ENCODE assay signal across 17 cellular contexts in genomic region chr14:30972882-30973582, GRCh38. TPM values are rescaled to one million over a fixed set of nuclear protein-coding genes. Genes with fewer than 3 reads are reported as not detected.
DNase-seq lines count a peak whose midpoint lies in the region; ATAC-seq and TF ChIP-seq lines count a peak whose summit lies in the region.
"Had no signal": no experiment of that assay in that cellular context is flagged by ENCODE, and none has a peak within 500 bp of the region (broad histone marks: within the 10 kb centered on the region; RNA-seq: fewer than 3 reads in every experiment).

No MANE protein-coding gene starts in this region.

- ATAC-seq in CD4-positive, alpha-beta T cell (ENCODE audit: poor library complexity), result no peak
- ATAC-seq in PC-3, result no peak
- no peak for ATAC-seq in stimulated activated effector memory CD8-positive, alpha-beta T cell treated with anti-CD3 and anti-CD28 coated beads, Interleukin-12 subunit alpha, Interleukin-12 subunit beta, amount 100 ng/mL, for 72 hours
- no peak for ATAC-seq in activated T-cell treated with anti-CD3 and anti-CD28 coated beads, Interleukin-2, amount 50 U/mL, for 4 hours
- ATAC-seq: CD8-positive, alpha-beta T cell had no signal

- H3K9me3 Mint-ChIP-seq in CD4-positive, alpha-beta T cell, result no peaks in the 10 kb centered on the region
- H3K9me3 Mint-ChIP-seq in endothelial cell (ENCODE audit: unreplicated experiment), result no peaks in the 10 kb centered on the region
- no peaks in the 10 kb centered on the region for H3K9me3 Mint-ChIP-seq in stimulated activated effector memory CD8-positive, alpha-beta T cell treated with anti-CD3 and anti-CD28 coated beads, Interleukin-12 subunit alpha, Interleukin-12 subunit beta, amount 100 ng/mL, for 72 hours
- H3K9me3 Mint-ChIP-seq in activated T-cell treated with anti-CD3 and anti-CD28 coated beads, Interleukin-2, amount 50 U/mL, for 4 hours, result no peaks in the 10 kb centered on the region
- H3K9me3 Mint-ChIP-seq: CD8-positive, alpha-beta T cell had no signal

- no peaks in the 10 kb centered on the region for H3K36me3 ChIP-seq in PC-3 (ENCODE audit: low read depth, low read length)

- BruUV-seq in PC-3 (replicated peaks; lab: Mats Ljungman, UMichigan), result no TSS peak

- no peaks in the 10 kb centered on the region; the same call in 1 of the 2 replicates for H3K9me2 ChIP-seq in PC-3 (replicated peaks; ENCODE audit: low read length)

- H3K27me3 ChIP-seq in CD4-positive, alpha-beta T cell (ENCODE audit: control insufficient read depth, insufficient read depth, low read length), result no peaks in the 10 kb centered on the region
- no peaks in the 10 kb centered on the region for H3K27me3 ChIP-seq in PC-3 (ENCODE audit: low read length)

- no peak overlapping the region for H3K4me3 ChIP-seq in PC-3 (ENCODE audit: low read length)
- H3K4me3 ChIP-seq in foreskin fibroblast (ENCODE audit: low read depth in 1 of 2, low read length in 2 of 2), result no peak overlapping the region
- H3K4me3 ChIP-seq: SK-N-MC had no signal

- H3K27me3 Mint-ChIP-seq in CD4-positive, alpha-beta T cell, result no peaks in the 10 kb centered on the region
- H3K27me3 Mint-ChIP-seq in endothelial cell (ENCODE audit: unreplicated experiment), result peaks cover 2% of the 10 kb centered on the region
- H3K27me3 Mint-ChIP-seq in activated T-cell treated with anti-CD3 and anti-CD28 coated beads, Interleukin-2, amount 50 U/mL, for 4 hours (ENCODE audit: low read depth), result no peaks in the 10 kb centered on the region
- H3K27me3 Mint-ChIP-seq: B cell had no signal

- peaks cover 65% of the 10 kb centered on the region for H3K4me1 Mint-ChIP-seq in CD4-positive, alpha-beta T cell (ENCODE audit: low read depth)
- H3K4me1 Mint-ChIP-seq in endothelial cell (ENCODE audit: unreplicated experiment), result peaks cover 25% of the 10 kb centered on the region
- H3K4me1 Mint-ChIP-seq in stimulated activated effector memory CD8-positive, alpha-beta T cell treated with anti-CD3 and anti-CD28 coated beads, Interleukin-12 subunit alpha, Interleukin-12 subunit beta, amount 100 ng/mL, for 72 hours, result peaks cover 52% of the 10 kb centered on the region
- H3K4me1 Mint-ChIP-seq in activated T-cell treated with anti-CD3 and anti-CD28 coated beads, Interleukin-2, amount 50 U/mL, for 4 hours (ENCODE audit: low read depth), result peaks cover 60% of the 10 kb centered on the region

- H3K9me3 ChIP-seq in CD4-positive, alpha-beta T cell (ENCODE audit: control insufficient read depth, low read length), result no peaks in the 10 kb centered on the region
- H3K9me3 ChIP-seq in PC-3 (ENCODE audit: low read length), result no peaks in the 10 kb centered on the region

- peaks cover 96% of the 10 kb centered on the region for H3K79me2 ChIP-seq in PC-3 (ENCODE audit: low read length)

- peak overlapping the region; percentile 25 for H3K27ac Mint-ChIP-seq in CD4-positive, alpha-beta T cell
- H3K27ac Mint-ChIP-seq in endothelial cell (ENCODE audit: unreplicated experiment), result peak overlapping the region; percentile 87
- H3K27ac Mint-ChIP-seq in stimulated activated effector memory CD8-positive, alpha-beta T cell treated with anti-CD3 and anti-CD28 coated beads, Interleukin-12 subunit alpha, Interleukin-12 subunit beta, amount 100 ng/mL, for 72 hours, result peak overlapping the region; percentile 29
- H3K27ac Mint-ChIP-seq: B cell; CD8-positive, alpha-beta T cell had no signal

- intact Hi-C loops in CD4-positive, alpha-beta T cell (cut with DNase I, micrococcal nuclease), result no loop called here
- intact Hi-C loops in PC-3 (cut with micrococcal nuclease), result no loop called here

- CTCF ChIA-PET in CD4-positive, alpha-beta T cell (lab: Charles Lee), result interaction anchor here (0.7 to 1.9 kb wide), 2 partner anchors 25 to 476 kb away, joined by 4 read pairs; no protein-coding TSS in a partner anchor
- CTCF ChIA-PET in PC-3 (lab: Charles Lee), result no interaction called here

- H3K36me3 Mint-ChIP-seq in CD4-positive, alpha-beta T cell (ENCODE audit: low read depth), result peaks cover 20% of the 10 kb centered on the region
- H3K36me3 Mint-ChIP-seq in endothelial cell (ENCODE audit: low read depth, unreplicated experiment), result no peaks in the 10 kb centered on the region
- peaks cover 6% of the 10 kb centered on the region for H3K36me3 Mint-ChIP-seq in stimulated activated effector memory CD8-positive, alpha-beta T cell treated with anti-CD3 and anti-CD28 coated beads, Interleukin-12 subunit alpha, Interleukin-12 subunit beta, amount 100 ng/mL, for 72 hours
- H3K36me3 Mint-ChIP-seq in activated T-cell treated with anti-CD3 and anti-CD28 coated beads, Interleukin-2, amount 50 U/mL, for 4 hours (ENCODE audit: insufficient read depth), result peaks cover 7% of the 10 kb centered on the region

- POLR2A ChIA-PET in CD4-positive, alpha-beta T cell (lab: Charles Lee), result no interaction called here
- POLR2A ChIA-PET in PC-3 (lab: Charles Lee; ENCODE audit: unreplicated experiment), result interaction anchor here (0.6 kb wide), 1 partner anchor 54 kb away, joined by 4 read pairs; no protein-coding TSS in a partner anchor

- H4K20me1 ChIP-seq in PC-3 (ENCODE audit: low read length), result no peaks in the 10 kb centered on the region

- H2AFZ ChIP-seq in PC-3 (ENCODE audit: low read length), result no peak overlapping the region

- no peak for TF ChIP-seq CTCF in CD4-positive, alpha-beta T cell (IDR thresholded peaks at IDR 0.05)
- TF ChIP-seq CTCF in PC-3 (conservative IDR thresholded peaks at IDR 0.05; ENCODE audit: low read depth, low read length) (no peak), endothelial cell (IDR thresholded peaks at IDR 0.05; ENCODE audit: unreplicated experiment) (no peak), foreskin fibroblast (IDR thresholded peaks at IDR 0.05; ENCODE audit: low read depth, low read length) (no peak)

- H3K4me3 Mint-ChIP-seq in CD4-positive, alpha-beta T cell, result peak overlapping the region; percentile 54
- no peak overlapping the region for H3K4me3 Mint-ChIP-seq in endothelial cell (ENCODE audit: unreplicated experiment)
- H3K4me3 Mint-ChIP-seq in stimulated activated effector memory CD8-positive, alpha-beta T cell treated with anti-CD3 and anti-CD28 coated beads, Interleukin-12 subunit alpha, Interleukin-12 subunit beta, amount 100 ng/mL, for 72 hours, result no peak overlapping the region
- H3K4me3 Mint-ChIP-seq in activated T-cell treated with anti-CD3 and anti-CD28 coated beads, Interleukin-2, amount 50 U/mL, for 4 hours, result no peak overlapping the region
- H3K4me3 Mint-ChIP-seq: B cell; CD8-positive, alpha-beta T cell had no signal

- H3F3A ChIP-seq in PC-3 (ENCODE audit: low read length, unreplicated experiment), result no peaks in the 10 kb centered on the region

- 0 out of 2 replicates have a peak overlapping the region, but pooled peaks have one; percentile 49 for H3K9ac ChIP-seq in PC-3 (ENCODE audit: low read length)

- 0 out of 2 replicates have a peak overlapping the region, but pooled peaks have one; percentile 16 for H3K4me2 ChIP-seq in PC-3 (ENCODE audit: low read length)

- H3K4me1 ChIP-seq in PC-3 (ENCODE audit: insufficient read depth, low read length), result peaks cover 50% of the 10 kb centered on the region

- H3K27ac ChIP-seq in CD4-positive, alpha-beta T cell (ENCODE audit: low read depth, low read length), result no peak overlapping the region
- H3K27ac ChIP-seq in PC-3 (ENCODE audit: low read length), result peak overlapping the region; percentile 90
- H3K27ac ChIP-seq: SK-N-MC had no signal

- no peak for DNase-seq in CD4-positive, alpha-beta T cell
- no peak for DNase-seq in PC-3
- DNase-seq in endothelial cell (ENCODE audit: low spot score), result no peak
- DNase-seq in stimulated activated effector memory CD8-positive, alpha-beta T cell treated with anti-CD3 and anti-CD28 coated beads, Interleukin-12 subunit alpha, Interleukin-12 subunit beta, amount 100 ng/mL, for 72 hours (ENCODE audit: low spot score in 2 of 2), result no peak
- no peak for DNase-seq in NCI-H1105 treated with DMSO at 0.1 percent for 48 hours (lab: John Stamatoyannopoulos, UW)
- no peak for DNase-seq in activated T-cell treated with anti-CD3 and anti-CD28 coated beads, Interleukin-2, amount 50 U/mL, for 4 hours
- DNase-seq in foreskin fibroblast, result no peak
- DNase-seq: CD8-positive, alpha-beta T cell; H7; KBM-7; MV-4-11; NCI-H1436; NCI-H2029; NCI-H2171 treated with DMSO at 0.1 percent for 48 hours; NCI-H774 had no signal

RNA-seq across cellular contexts. Expression of gene AP4S1, which starts 52.4 kb away (rescaled TPM):
- 10 to 100 TPM in 1 of 2 experiments, 1 to 10 TPM in 1; 9.8 to 12.1 TPM for total RNA-seq in CD4-positive, alpha-beta T cell
- total RNA-seq in PC-3 (2014; rRNA removed) (3.0 and 3.2 TPM in 2 replicates), endothelial cell (ENCODE audit: unreplicated experiment) (9.2 TPM)
- 10 to 100 TPM; 11.5 to 12.8 (median 12.2) TPM for total RNA-seq in activated T-cell treated with anti-CD3 and anti-CD28 coated beads, Interleukin-2, amount 50 U/mL, for 4 hours

RNA-seq across cellular contexts. Expression of gene STRN3, which starts 53.1 kb away (rescaled TPM):
- 10 to 100 TPM; 15.1 to 16.9 TPM for total RNA-seq in CD4-positive, alpha-beta T cell
- total RNA-seq in PC-3 (2014; rRNA removed) (36.9 and 41.4 TPM in 2 replicates), endothelial cell (ENCODE audit: unreplicated experiment) (42.7 TPM)
- total RNA-seq in activated T-cell treated with anti-CD3 and anti-CD28 coated beads, Interleukin-2, amount 50 U/mL, for 4 hours, result 10 to 100 TPM; 21.4 to 24.1 (median 23.3) TPM

Comparison
In these comparisons a context has a peak if more than half of its experiments do, and no peak if none do; other contexts are left out.
1. H3K27ac Mint-ChIP-seq: peak in every context shown above with its lines; median percentile 87 in endothelial cell; 29 in stimulated activated effector memory CD8-positive, alpha-beta T cell treated with anti-CD3 and anti-CD28 coated beads, Interleukin-12 subunit alpha, Interleukin-12 subunit beta, amount 100 ng/mL, for 72 hours; 25 in CD4-positive, alpha-beta T cell.